34 cellular contexts compared by ENCODE assay signal in genomic region chr20:41913146-41913545, GRCh38.
"Had no signal": no experiment of that assay in that cellular context is flagged by ENCODE, and none has a peak within 500 bp of the region (broad histone marks: within the 10 kb centered on the region; RNA-seq: fewer than 3 reads in every experiment).

No MANE protein-coding gene starts in this region.

- ATAC-seq: activated CD8-positive, alpha-beta T cell treated with anti-CD3 and anti-CD28 coated beads for 36 hours; activated naive CD4-positive, alpha-beta T cell treated with anti-CD3 and anti-CD28 coated beads, Interleukin-2, amount 50 U/mL, for 72 hours; activated T-cell treated with anti-CD3 and anti-CD28 coated beads, Interleukin-2, amount 50 U/mL, for 4 hours; activated T-cell treated with anti-CD3 and anti-CD28 coated beads, Interleukin-2, amount 50 U/mL, for 72 hours; activated T-helper 17 cell treated with anti-CD3 and anti-CD28 coated beads, Interleukin-2, amount 50 U/mL, for 72 hours; body of pancreas had no signal

- H3K27ac ChIP-seq: adrenal gland, body of pancreas, brain microvascular endothelial cell, breast epithelium, VCaP had no signal

- DNase-seq: activated B cell treated with CpG ODN at 0.5 μM for 24 hours; activated CD4-positive, alpha-beta memory T cell treated with anti-CD3 and anti-CD28 coated beads for 36 hours; activated CD4-positive, alpha-beta T cell treated with anti-CD3 and anti-CD28 coated beads for 4 hours; activated CD4-positive, alpha-beta T cell treated with anti-CD3 and anti-CD28 coated beads, Interleukin-2, amount 10 ng/mL, durations not matched to agents 24 days and 14 days; activated CD4-positive, alpha-beta T cell treated with anti-CD3 and anti-CD28 coated beads, Interleukin-2, amount 50 U/mL, for 1 hour; activated CD4-positive, alpha-beta T cell treated with anti-CD3 and anti-CD28 coated beads, Interleukin-2, amount 50 U/mL, for 4 hours; activated CD4-positive, CD25-positive, alpha-beta regulatory T cell treated with anti-CD3 and anti-CD28 coated beads, Interleukin-2, amount 50 U/mL, for 72 hours; activated CD8-positive, alpha-beta memory T cell treated with anti-CD3 and anti-CD28 coated beads, Interleukin-2, amount 50 U/mL, for 4 hours; activated CD8-positive, alpha-beta T cell treated with anti-CD3 and anti-CD28 coated beads for 36 hours; activated effector memory CD4-positive, alpha-beta T cell treated with anti-CD3 and anti-CD28 coated beads, Interleukin-2, amount 50 U/mL, for 16 hours; activated gamma-delta T cell treated with Interleukin-2 at 50 U/mL for 16 hours; activated naive CD4-positive, alpha-beta T cell; activated naive CD4-positive, alpha-beta T cell treated with anti-CD3 and anti-CD28 coated beads for 36 hours; activated naive CD4-positive, alpha-beta T cell treated with anti-CD3 and anti-CD28 coated beads, Interleukin-2, amount 50 U/mL, for 16 hours; activated naive CD8-positive, alpha-beta T cell treated with anti-CD3 and anti-CD28 coated beads for 36 hours; activated T-cell treated with anti-CD3 and anti-CD28 coated beads for 4 hours; activated T-cell treated with anti-CD3 and anti-CD28 coated beads, Interleukin-2, amount 50 U/mL, for 1 hour; activated T-cell treated with anti-CD3 and anti-CD28 coated beads, Interleukin-2, amount 50 U/mL, for 4 hours; activated T-cell treated with anti-CD3 and anti-CD28 coated beads, Interleukin-2, amount 50 U/mL, for 72 hours; adrenal gland; amniotic stem cell; aorta; body of pancreas; brain microvascular endothelial cell; central memory CD4-positive, alpha-beta T cell; T-helper 1 cell; T-helper 2 cell; T-helper 9 cell had no signal

- H3K4me3 ChIP-seq: adrenal gland, body of pancreas, breast epithelium had no signal

- H3K36me3 ChIP-seq: adrenal gland, brain microvascular endothelial cell, breast epithelium had no signal

- H3K4me1 ChIP-seq: adrenal gland, body of pancreas, breast epithelium had no signal

- FAIRE-seq: astrocyte, TTC549 had no signal

- H3K27me3 ChIP-seq: adrenal gland, body of pancreas, brain microvascular endothelial cell had no signal
